Comparison of ENCODE assay signal across 26 cellular contexts in genomic region chr1:217274416-217274815, GRCh38.
A peak's percentile ranks its signal among the peaks of the same experiment; 100 is the strongest.
DNase-seq lines count a peak whose midpoint lies in the region; TF ChIP-seq lines count a peak whose summit lies in the region.
"Had no signal": no experiment of that assay in that cellular context is flagged by ENCODE, and none has a peak within 500 bp of the region (broad histone marks: within the 10 kb centered on the region; RNA-seq: fewer than 3 reads in every experiment).

No MANE protein-coding gene starts in this region.

- BruUV-seq in MCF 10A (replicated peaks; lab: Mats Ljungman, UMichigan), result no TSS peak

- no peaks in the 10 kb centered on the region for H3K9me3 ChIP-seq in breast epithelium
- H3K9me3 ChIP-seq in mesenchymal stem cell (ENCODE audit: control insufficient read depth, low read length), result no peaks in the 10 kb centered on the region
- no peaks in the 10 kb centered on the region for H3K9me3 ChIP-seq in uterus
- no peaks in the 10 kb centered on the region for H3K9me3 ChIP-seq in WERI-Rb-1 (ENCODE audit: severe bottlenecking)
- H3K9me3 ChIP-seq: pancreas, right atrium auricular region, thoracic aorta had no signal

- H2AFZ ChIP-seq in mesenchymal stem cell (ENCODE audit: low read depth, low read length), result no peak overlapping the region

- no peak overlapping the region for H3K23ac ChIP-seq in mesenchymal stem cell (ENCODE audit: low read length in 2 of 2)

- H3K27ac ChIP-seq in breast epithelium (no peak overlapping the region), mesenchymal stem cell (ENCODE audit: low read length, poor library complexity, severe bottlenecking) (no peak overlapping the region), uterus (no peak overlapping the region), WERI-Rb-1 (no peak overlapping the region)
- H3K27ac ChIP-seq: KMS-11, pancreas, right atrium auricular region, RWPE1, SK-N-MC had no signal

- no peak overlapping the region for H2BK120ac ChIP-seq in mesenchymal stem cell (ENCODE audit: low read depth, low read length)

- H3K4me3 Mint-ChIP-seq in MCF 10A (ENCODE audit: unreplicated experiment), result no peak overlapping the region
- H3K4me3 Mint-ChIP-seq: activated T-cell treated with anti-CD3 and anti-CD28 coated beads, Interleukin-2, amount 50 U/mL, for 24 hours; CD4-positive, CD25-positive, alpha-beta regulatory T cell; immature natural killer cell; neural crest cell; stimulated activated naive CD8-positive, alpha-beta T cell treated with anti-CD3 and anti-CD28 coated beads, Interleukin-15, Interleukin-2, amounts not matched to agents 100 ng/mL and 50 ng/mL, for 24 hours; T-helper 1 cell treated with Interleukin-12 subunit alpha and Interleukin-12 subunit beta and Interleukin-4 antibody, amounts not matched to agents 30 μg/mL and 1 μg/mL, for 36 hours had no signal

- TF ChIP-seq POLR2A in breast epithelium (IDR thresholded peaks at IDR 0.05) (no peak), uterus (IDR thresholded peaks at IDR 0.05) (no peak)

- H3K4me2 ChIP-seq in mesenchymal stem cell (ENCODE audit: low read length, poor library complexity, severe bottlenecking), result no peak overlapping the region
- H3K4me2 ChIP-seq: KMS-11 had no signal

- POLR2A ChIA-PET in MCF 10A (lab: Yijun Ruan, JAX), result no interaction called here

- H3K18ac ChIP-seq in mesenchymal stem cell (ENCODE audit: low read depth in 1 of 2, low read length in 2 of 2), result no peak overlapping the region

- no peak overlapping the region for H2BK5ac ChIP-seq in mesenchymal stem cell (ENCODE audit: low read depth, low read length, poor library complexity, severe bottlenecking)

- H3K4me3 ChIP-seq in breast epithelium (no peak overlapping the region), cardiac fibroblast (replicated peaks in 1 of 2; ENCODE audit: low read depth in 2 of 2, low read length in 2 of 2) (no peak overlapping the region), mesenchymal stem cell (ENCODE audit: insufficient read depth in 1 of 2, low read depth in 1 of 2, low read length in 2 of 2) (no peak overlapping the region), uterus (no peak overlapping the region), WERI-Rb-1 (ENCODE audit: low read depth, low read length) (no peak overlapping the region)
- H3K4me3 ChIP-seq: pancreas, right atrium auricular region, SK-N-MC, thoracic aorta had no signal

- H3K79me1 ChIP-seq in mesenchymal stem cell (replicated peaks; ENCODE audit: low read length, poor library complexity, severe bottlenecking), result no peaks in the 10 kb centered on the region

- no peaks in the 10 kb centered on the region for H3K36me3 Mint-ChIP-seq in MCF 10A (ENCODE audit: insufficient read depth, unreplicated experiment)
- H3K36me3 Mint-ChIP-seq: CD4-positive, CD25-positive, alpha-beta regulatory T cell; immature natural killer cell had no signal

- DNase-seq in MCF 10A (ENCODE audit: unreplicated experiment) (peak; percentile 43), breast epithelium (ENCODE audit: low spot score in 2 of 2) (no peak), cardiac fibroblast (ENCODE audit: low read depth in 2 of 2) (peak; percentile 49 to 60), mesenchymal stem cell (peak; percentile 9), stromal cell of bone marrow (ENCODE audit: low read depth) (peak; percentile 17), uterus (no peak), WERI-Rb-1 (no peak), NCI-H510A treated with DMSO at 0.1 percent for 48 hours (lab: John Stamatoyannopoulos, UW) (no peak)
- DNase-seq: 8988T; activated gamma-delta T cell; activated T-cell treated with anti-CD3 and anti-CD28 coated beads, Interleukin-2, amount 50 U/mL, for 24 hours; CD4-positive, CD25-positive, alpha-beta regulatory T cell; immature natural killer cell; NCI-H1436; NCI-H2107; NCI-H82; pancreas; stimulated activated CD8-positive, alpha-beta memory T cell treated with anti-CD3 and anti-CD28 coated beads, Interleukin-4, amount 100 ng/mL, for 48 hours had no signal

- H2BK12ac ChIP-seq in mesenchymal stem cell (ENCODE audit: low read length in 2 of 2), result no peak overlapping the region

- H3K9ac ChIP-seq in mesenchymal stem cell (ENCODE audit: low read length), result peak overlapping the region; percentile 78
- H3K9ac ChIP-seq: KMS-11 had no signal

- no peaks in the 10 kb centered on the region for H3K9me3 Mint-ChIP-seq in MCF 10A (ENCODE audit: unreplicated experiment)
- H3K9me3 Mint-ChIP-seq: neural crest cell; T-helper 1 cell treated with Interleukin-12 subunit alpha and Interleukin-12 subunit beta and Interleukin-4 antibody, amounts not matched to agents 30 μg/mL and 1 μg/mL, for 36 hours had no signal

- no peak overlapping the region for H3K14ac ChIP-seq in mesenchymal stem cell (ENCODE audit: low read length in 2 of 2)

- no peak overlapping the region for H4K91ac ChIP-seq in mesenchymal stem cell (ENCODE audit: low read length)

- H3K4me1 ChIP-seq in breast epithelium, result no peaks in the 10 kb centered on the region
- H3K4me1 ChIP-seq in mesenchymal stem cell (ENCODE audit: control insufficient read depth, insufficient read depth, low read depth, low read length), result no peaks in the 10 kb centered on the region
- no peaks in the 10 kb centered on the region for H3K4me1 ChIP-seq in uterus
- H3K4me1 ChIP-seq: pancreas, right atrium auricular region had no signal

- H4K8ac ChIP-seq in mesenchymal stem cell (ENCODE audit: low read length), result no peak overlapping the region

- no peaks in the 10 kb centered on the region for H3K27me3 Mint-ChIP-seq in MCF 10A (ENCODE audit: insufficient read depth, unreplicated experiment)
- H3K27me3 Mint-ChIP-seq: activated T-cell treated with anti-CD3 and anti-CD28 coated beads, Interleukin-2, amount 50 U/mL, for 24 hours; CD4-positive, CD25-positive, alpha-beta regulatory T cell; stimulated activated naive CD8-positive, alpha-beta T cell treated with anti-CD3 and anti-CD28 coated beads, Interleukin-15, Interleukin-2, amounts not matched to agents 100 ng/mL and 50 ng/mL, for 24 hours had no signal

- TF ChIP-seq CTCF in MCF 10A (IDR thresholded peaks at IDR 0.05; ENCODE audit: unreplicated experiment) (no peak), breast epithelium (IDR thresholded peaks at IDR 0.05) (no peak), cardiac fibroblast (IDR thresholded peaks at IDR 0.05; ENCODE audit: low read depth, low read length) (no peak), uterus (IDR thresholded peaks at IDR 0.05) (no peak), WERI-Rb-1 (IDR thresholded peaks at IDR 0.05; ENCODE audit: low read depth, low read length) (no peak)

- H3K27ac Mint-ChIP-seq in MCF 10A (ENCODE audit: low read depth, unreplicated experiment), result no peak overlapping the region
- H3K27ac Mint-ChIP-seq: activated T-cell treated with anti-CD3 and anti-CD28 coated beads, Interleukin-2, amount 50 U/mL, for 24 hours; CD4-positive, CD25-positive, alpha-beta regulatory T cell; immature natural killer cell; stimulated activated naive CD8-positive, alpha-beta T cell treated with anti-CD3 and anti-CD28 coated beads, Interleukin-15, Interleukin-2, amounts not matched to agents 100 ng/mL and 50 ng/mL, for 24 hours; T-helper 1 cell treated with Interleukin-12 subunit alpha and Interleukin-12 subunit beta and Interleukin-4 antibody, amounts not matched to agents 30 μg/mL and 1 μg/mL, for 36 hours had no signal

- CTCF ChIA-PET in MCF 10A (lab: Yijun Ruan, JAX), result no interaction called here

- no peak overlapping the region for H3K4ac ChIP-seq in mesenchymal stem cell (ENCODE audit: low read depth in 1 of 2, low read length in 2 of 2)

- H2BK15ac ChIP-seq in mesenchymal stem cell (ENCODE audit: low read depth, poor library complexity, severe bottlenecking), result no peak overlapping the region

- H3K27me3 ChIP-seq in breast epithelium, result no peaks in the 10 kb centered on the region
- no peaks in the 10 kb centered on the region for H3K27me3 ChIP-seq in mesenchymal stem cell (ENCODE audit: control insufficient read depth in 1 of 2, insufficient read depth in 1 of 2, low read length in 2 of 2)
- no peaks in the 10 kb centered on the region for H3K27me3 ChIP-seq in uterus
- no peaks in the 10 kb centered on the region for H3K27me3 ChIP-seq in WERI-Rb-1 (ENCODE audit: insufficient read depth, low read depth, severe bottlenecking)
- H3K27me3 ChIP-seq: pancreas, right atrium auricular region had no signal

- peaks cover 18% of the 10 kb centered on the region for H3K4me1 Mint-ChIP-seq in MCF 10A (ENCODE audit: insufficient read depth, unreplicated experiment)
- H3K4me1 Mint-ChIP-seq: CD4-positive, CD25-positive, alpha-beta regulatory T cell; immature natural killer cell; neural crest cell had no signal

- no peak overlapping the region for H2AK5ac ChIP-seq in mesenchymal stem cell (ENCODE audit: low read length, severe bottlenecking)

- intact Hi-C loops in MCF 10A (cut with micrococcal nuclease) (no loop called here), breast epithelium (cut with DNase I; ENCODE audit: low total_unique reads) (no loop called here), uterus (cut with DNase I; ENCODE audit: low total_unique reads) (no loop called here)

- H3K36me3 ChIP-seq in breast epithelium, result no peaks in the 10 kb centered on the region
- no peaks in the 10 kb centered on the region for H3K36me3 ChIP-seq in mesenchymal stem cell (ENCODE audit: control insufficient read depth in 1 of 2, insufficient read depth in 2 of 2, low read depth in 1 of 2, low read length in 2 of 2)
- H3K36me3 ChIP-seq in uterus, result no peaks in the 10 kb centered on the region
- no peaks in the 10 kb centered on the region for H3K36me3 ChIP-seq in WERI-Rb-1
- H3K36me3 ChIP-seq: pancreas, right atrium auricular region, thoracic aorta had no signal

Comparison
In these comparisons a context has a peak if more than half of its experiments do, and no peak if none do; other contexts are left out.
1. DNase-seq: peak in MCF 10A (single experiment), cardiac fibroblast (2 of 2), mesenchymal stem cell (single experiment) and stromal cell of bone marrow (single experiment); none in breast epithelium (0 of 2), uterus (0 of 2), WERI-Rb-1 (single experiment) and NCI-H510A treated with DMSO at 0.1 percent for 48 hours (single experiment).